8 cellular contexts compared by ENCODE assay signal in the genomic region with DNA sequence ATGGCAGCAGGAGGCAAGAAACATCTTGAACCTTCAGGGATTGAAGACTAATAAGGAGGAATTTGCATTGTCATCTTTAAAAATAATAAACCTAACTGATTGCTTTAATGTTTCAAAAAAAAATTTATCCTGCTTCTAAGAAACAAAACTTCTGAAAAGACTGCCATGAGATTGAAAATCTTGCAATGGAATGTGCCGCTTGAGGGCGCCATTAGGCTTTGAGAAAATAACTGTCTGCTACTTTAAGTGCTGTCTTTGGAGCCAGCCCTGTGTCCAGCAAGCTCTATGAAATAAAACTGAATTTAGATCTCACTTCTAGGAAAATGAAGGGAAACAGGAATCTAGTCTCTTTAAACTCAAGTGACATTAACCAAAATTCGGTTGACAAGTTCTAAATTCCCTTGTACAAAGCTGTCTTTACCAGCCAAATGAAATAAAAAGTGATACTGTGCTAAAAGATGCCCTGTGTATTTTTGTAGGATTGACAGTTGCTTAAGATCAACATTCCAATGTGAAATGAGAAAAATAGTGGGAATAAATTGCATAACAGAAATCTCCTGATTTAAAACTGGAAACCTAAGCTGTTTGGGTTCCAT.
A peak's percentile ranks its signal among the peaks of the same experiment; 100 is the strongest.
DNase-seq lines count a peak whose midpoint lies in the region; ATAC-seq and TF ChIP-seq lines count a peak whose summit lies in the region.

No MANE protein-coding gene starts in this region.

- DNase-seq in GM03348 (ENCODE audit: low spot score) (peak; percentile 70), NOMO-1 (lab: John Stamatoyannopoulos, UW; ENCODE audit: unreplicated experiment in 2 of 2) (peak; percentile 26 to 70), esophagus muscularis mucosa (ENCODE audit: extremely low spot score) (peak; percentile 92), neural crest cell (ENCODE audit: low read depth, low spot score) (peak; percentile 70), tibial nerve (ENCODE audit: low spot score in 2 of 2) (peak; percentile 58 to 87)
- peak; percentile 79 for DNase-seq in activated CD8-positive, alpha-beta memory T cell treated with anti-CD3 and anti-CD28 coated beads, Interleukin-2, amount 50 U/mL, for 48 hours

- H3K27ac Mint-ChIP-seq in neural crest cell (ENCODE audit: unreplicated experiment): no peak overlapping the region

- TF ChIP-seq CTCF in 22Rv1 (IDR thresholded peaks at IDR 0.05) (peak; percentile 80), esophagus muscularis mucosa (IDR thresholded peaks at IDR 0.05) (peak; percentile 45 to 61 (median 55)), neural crest cell (conservative IDR thresholded peaks at IDR 0.05) (peak; percentile 83), tibial nerve (IDR thresholded peaks at IDR 0.05) (peak; percentile 41 to 59 (median 50))

- H3K9me3 ChIP-seq in esophagus muscularis mucosa: no peaks in the 10 kb centered on the region
- H3K9me3 ChIP-seq in tibial nerve: no peaks in the 10 kb centered on the region

- H3K27ac ChIP-seq in 22Rv1 (no peak overlapping the region), esophagus muscularis mucosa (replicated peaks in 1 of 4) (no peak overlapping the region), tibial nerve (no peak overlapping the region)

- peaks cover 0 to 2% (median 0%) of the 10 kb centered on the region in 4 donors for H3K4me1 ChIP-seq in esophagus muscularis mucosa
- H3K4me1 ChIP-seq in tibial nerve: peaks cover 0 to 17% (median 5%) of the 10 kb centered on the region in 4 donors

- peaks cover 4% of the 10 kb centered on the region for H3K4me1 Mint-ChIP-seq in neural crest cell

- no peak for ATAC-seq in HG02973 (IDR thresholded peaks at IDR 0.05; ENCODE audit: unreplicated experiment)

- no peak overlapping the region for H3K4me3 Mint-ChIP-seq in neural crest cell

- H3K27me3 Mint-ChIP-seq in neural crest cell (ENCODE audit: low read depth): peaks cover 34% of the 10 kb centered on the region

- TF ChIP-seq POLR2A in esophagus muscularis mucosa (IDR thresholded peaks at IDR 0.05; ENCODE audit: low read depth) (no peak), tibial nerve (IDR thresholded peaks at IDR 0.05) (no peak)

- no peaks in the 10 kb centered on the region for H3K9me3 Mint-ChIP-seq in neural crest cell

- intact Hi-C loops in esophagus muscularis mucosa (cut with DNase I): loop anchor here (5.0 kb wide), 1 partner anchor 251 kb away; no protein-coding TSS in a partner anchor

- WGBS in esophagus muscularis mucosa: 8% methylated on average over 3 of the region's 3 CpGs
- 0 to 4% methylated on average over 3 of the region's 3 CpGs for WGBS in tibial nerve, 2 donors

- peaks cover 0 to 8% (median 0%) of the 10 kb centered on the region in 4 donors for H3K27me3 ChIP-seq in esophagus muscularis mucosa
- no peaks in the 10 kb centered on the region for H3K27me3 ChIP-seq in tibial nerve

- H3K4me3 ChIP-seq in esophagus muscularis mucosa (no peak overlapping the region), tibial nerve (no peak overlapping the region)

- H3K36me3 ChIP-seq in esophagus muscularis mucosa (no peaks in the 10 kb centered on the region), tibial nerve (no peaks in the 10 kb centered on the region)

- TF ChIP-seq EP300 in esophagus muscularis mucosa (IDR thresholded peaks at IDR 0.05) (no peak), tibial nerve (IDR thresholded peaks at IDR 0.05) (no peak)

- H3K36me3 Mint-ChIP-seq in neural crest cell (ENCODE audit: low read depth): no peaks in the 10 kb centered on the region
